ENCODE assay signal across 15 cellular contexts in the genomic region with DNA sequence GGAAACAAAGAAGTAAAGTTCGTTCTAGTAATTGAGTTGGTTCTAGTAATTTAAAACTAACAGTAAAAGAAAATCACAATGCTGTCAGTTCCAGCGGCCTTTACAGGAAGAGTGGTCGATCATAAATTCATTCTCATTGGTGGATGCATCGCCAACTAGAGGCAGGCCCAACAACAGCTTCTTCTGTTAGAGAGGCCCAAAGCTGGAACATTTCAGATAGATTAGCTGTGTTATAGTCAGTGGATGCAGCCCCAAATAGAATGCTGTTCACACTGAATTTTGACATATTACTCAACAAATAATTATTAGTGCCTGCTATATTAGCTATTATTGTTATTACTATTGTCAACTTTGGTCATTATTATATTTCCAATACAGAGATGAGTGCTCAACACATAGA.
DNase-seq lines count a peak whose midpoint lies in the region; ATAC-seq, FAIRE-seq and TF ChIP-seq lines count a peak whose summit lies in the region.
"Had no signal": no experiment of that assay in that cellular context is flagged by ENCODE, and none has a peak within 500 bp of the region (broad histone marks: within the 10 kb centered on the region; RNA-seq: fewer than 3 reads in every experiment).

No MANE protein-coding gene starts in this region.

- 78% methylated on average over 4 of the region's 4 CpGs for WGBS in A549 (ENCODE audit: missing lambda C conversion rate)

- DNase-seq in A549 (ENCODE audit: low read depth in 1 of 2, low spot score in 1 of 2) (peak in 1 of 2 experiments; percentile 50), HAP-1 (ENCODE audit: low spot score in 2 of 2) (peak; percentile 12 to 23), SW480 (ENCODE audit: low spot score) (peak; percentile 17), globus pallidus (ENCODE audit: low spot score) (peak; percentile 48), T-cell (no peak), frontal cortex (ENCODE audit: low spot score in 2 of 2) (no peak)
- DNase-seq in stimulated activated CD4-positive, alpha-beta T cell treated with anti-CD3 and anti-CD28 coated beads, Interleukin-15, amount 100 ng/mL, for 24 hours, result no peak
- DNase-seq: activated B cell treated with CpG ODN at 0.5 μM for 24 hours, activated gamma-delta T cell, esophagus squamous epithelium, naive B cell, NCI-H1105 had no signal

- in situ Hi-C loops in HAP-1 (cut with MboI; ENCODE audit: low sequenced_read_pairs), result no loop called here

- TF ChIP-seq RAD21 in A549 (conservative IDR thresholded peaks at IDR 0.05 in 1 of 2, IDR thresholded peaks at IDR 0.05 in 1 of 2), result no peak; a peak in 1 of 5 replicates

- no peak overlapping the region for H3K4me3 Mint-ChIP-seq in T-cell
- H3K4me3 Mint-ChIP-seq: activated B cell treated with CpG ODN at 0.5 μM for 24 hours, IgD-negative memory B cell, naive B cell had no signal

- FAIRE-seq in A549 (lab: Jason Lieb, UNC) (no peak), frontal cortex (lab: Jason Lieb, UNC) (no peak)

- no peak for TF ChIP-seq POLR2A in A549 (IDR thresholded peaks at IDR 0.05; ENCODE audit: low read length)

- H3K4me1 Mint-ChIP-seq in T-cell, result no peaks in the 10 kb centered on the region
- H3K4me1 Mint-ChIP-seq: activated B cell treated with CpG ODN at 0.5 μM for 24 hours, IgD-negative memory B cell, naive B cell had no signal

- H3K9me3 Mint-ChIP-seq in T-cell, result no peaks in the 10 kb centered on the region
- H3K9me3 Mint-ChIP-seq: activated B cell treated with CpG ODN at 0.5 μM for 24 hours, IgD-negative memory B cell, naive B cell had no signal

- H3K9me3 ChIP-seq in A549 (no peaks in the 10 kb centered on the region), HAP-1 (no peaks in the 10 kb centered on the region)
- H3K9me3 ChIP-seq: esophagus squamous epithelium, tibial nerve had no signal

- TF ChIP-seq EP300 in A549 (IDR thresholded peaks at IDR 0.05), result no peak

- no peak overlapping the region for H3K4me2 ChIP-seq in A549

- no peaks in the 10 kb centered on the region for H3K27me3 Mint-ChIP-seq in T-cell
- H3K27me3 Mint-ChIP-seq: activated B cell treated with CpG ODN at 0.5 μM for 24 hours, IgD-negative memory B cell, naive B cell had no signal

- POLR2A ChIA-PET in A549 (lab: Yijun Ruan, JAX) (interaction anchor here (1.1 to 2.2 kb wide), 3 partner anchors 9 to 22 kb away, joined by 3 to 5 read pairs (median 4); no protein-coding TSS in a partner anchor), T-cell (lab: Charles Lee) (interaction anchor here in 1 of 2 donors (0.6 kb wide), 1 partner anchor 177 kb away, joined by 3 read pairs; no protein-coding TSS in a partner anchor)

- ATAC-seq in A549, result peak; percentile 46 to 50; a peak in 4 of 6 replicates
- ATAC-seq in T-cell (replicated peaks in 1 of 4), result no peak
- ATAC-seq in GM21619 (IDR thresholded peaks at IDR 0.05; ENCODE audit: unreplicated experiment), result no peak

- 0 out of 3 replicates have a peak, but pooled peaks have one; percentile 12 for TF ChIP-seq CTCF in A549 (IDR thresholded peaks at IDR 0.05)

- H3K36me3 Mint-ChIP-seq in T-cell, result peaks cover 2% of the 10 kb centered on the region

- H3K36me3 ChIP-seq in HAP-1 (replicated peaks), result no peaks in the 10 kb centered on the region
- H3K36me3 ChIP-seq: esophagus squamous epithelium, tibial nerve had no signal

- no peaks in the 10 kb centered on the region for H3K27me3 ChIP-seq in HAP-1 (ENCODE audit: low read depth)
- H3K27me3 ChIP-seq: esophagus squamous epithelium, tibial nerve had no signal

- H3K27ac Mint-ChIP-seq in T-cell, result no peak overlapping the region
- H3K27ac Mint-ChIP-seq: activated B cell treated with CpG ODN at 0.5 μM for 24 hours, IgD-negative memory B cell, naive B cell had no signal

- H3K4me3 ChIP-seq in A549 (no peak overlapping the region), HAP-1 (no peak overlapping the region)
- H3K4me3 ChIP-seq: esophagus squamous epithelium, tibial nerve had no signal

- H3K4me1 ChIP-seq in A549, result peaks cover 25% of the 10 kb centered on the region
- no peaks in the 10 kb centered on the region for H3K4me1 ChIP-seq in HAP-1

- CTCF ChIA-PET in A549 (lab: Yijun Ruan, JAX) (interaction anchor here (1.6 to 3.3 kb wide), 3 partner anchors 10 to 82 kb away, joined by 4 to 14 read pairs (median 8); no protein-coding TSS in a partner anchor), T-cell (lab: Charles Lee) (interaction anchor here in 1 of 2 donors (0.6 kb wide), 1 partner anchor 188 kb away, joined by 4 read pairs; no protein-coding TSS in a partner anchor)

- H3K27ac ChIP-seq in A549, result peak overlapping the region in 1 of 2 experiments; percentile 68; a peak in 2 of 6 replicates

TF ChIP-seq in A549, 52 proteins besides CTCF, POLR2A, EP300 and RAD21:
- TF ChIP-seq EHF (CRISPR knock-in tag; IDR thresholded peaks at IDR 0.05) (0 out of 2 replicates have a peak, but pooled peaks have one; percentile 30), TFCP2L1 (CRISPR knock-in tag; IDR thresholded peaks at IDR 0.05) (peak; percentile 87), NR3C1 (IDR thresholded peaks at IDR 0.05) (no peak), RFX5 (IDR thresholded peaks at IDR 0.05) (no peak)
TF ChIP-seq in A549: peak in this region for 2.

Comparison
In these comparisons a context has a peak if more than half of its experiments do, and no peak if none do; other contexts are left out.
1. ATAC-seq: peak in A549 (2 of 2); none in T-cell (0 of 4) and GM21619 (single experiment).
2. DNase-seq: peak in HAP-1 (2 of 2), SW480 (single experiment) and globus pallidus (single experiment); none in stimulated activated CD4-positive, alpha-beta T cell treated with anti-CD3 and anti-CD28 coated beads, Interleukin-15, amount 100 ng/mL, for 24 hours (single experiment), T-cell (0 of 34) and frontal cortex (0 of 2).